In genomic region chr12:12684375-12685106, GRCh38 we compare ENCODE assay signal across 9 cellular contexts. TPM values are rescaled to one million over a fixed set of nuclear protein-coding genes. Genes with fewer than 3 reads are reported as not detected.
DNase-seq lines count a peak whose midpoint lies in the region; ATAC-seq, FAIRE-seq and TF ChIP-seq lines count a peak whose summit lies in the region.
"Had no signal": no experiment of that assay in that cellular context is flagged by ENCODE, and none has a peak within 500 bp of the region (broad histone marks: within the 10 kb centered on the region; RNA-seq: fewer than 3 reads in every experiment).

No MANE protein-coding gene starts in this region.

- no peaks in the 10 kb centered on the region for H3K9me3 Mint-ChIP-seq in CD4-positive, alpha-beta memory T cell
- H3K9me3 Mint-ChIP-seq: IgD-negative memory B cell had no signal

- no peaks in the 10 kb centered on the region for H3K36me3 Mint-ChIP-seq in CD4-positive, alpha-beta memory T cell
- H3K36me3 Mint-ChIP-seq: IgD-negative memory B cell had no signal

- no peaks in the 10 kb centered on the region for H3K9me3 ChIP-seq in liver (ENCODE audit: control insufficient read depth in 4 of 4, low read length in 3 of 4)
- no peaks in the 10 kb centered on the region for H3K9me3 ChIP-seq in CD4-positive, alpha-beta memory T cell (ENCODE audit: control insufficient read depth in 1 of 2, low read length in 2 of 2)

- WGBS in liver = 9% methylated on average over 5 of the region's 5 CpGs

- no peaks in the 10 kb centered on the region for H3K27me3 Mint-ChIP-seq in CD4-positive, alpha-beta memory T cell

- H3K4me3 Mint-ChIP-seq in CD4-positive, alpha-beta memory T cell = no peak overlapping the region
- H3K4me3 Mint-ChIP-seq: IgD-negative memory B cell had no signal

- TF ChIP-seq RAD21 in liver (IDR thresholded peaks at IDR 0.05) = no peak

- no peaks in the 10 kb centered on the region for H3K36me3 ChIP-seq in H7 (replicated peaks; ENCODE audit: control insufficient read depth, insufficient read depth, low read length)
- no peaks in the 10 kb centered on the region for H3K36me3 ChIP-seq in liver (ENCODE audit: control insufficient read depth in 4 of 4, insufficient read depth in 3 of 4, low read depth in 1 of 4, low read length in 3 of 4)
- H3K36me3 ChIP-seq in CD4-positive, alpha-beta memory T cell (ENCODE audit: insufficient read depth, low read length) = no peaks in the 10 kb centered on the region

- peaks cover 0 to 5% (median 0%) of the 10 kb centered on the region in 4 donors for H3K4me1 ChIP-seq in liver (ENCODE audit: control insufficient read depth in 4 of 4, insufficient read depth in 4 of 4, low read length in 3 of 4)
- H3K4me1 ChIP-seq in CD4-positive, alpha-beta memory T cell (ENCODE audit: insufficient read depth, low read length) = peaks cover 5% of the 10 kb centered on the region

- peaks cover 0 to 5% (median 1%) of the 10 kb centered on the region in 4 donors for H3K4me1 Mint-ChIP-seq in CD4-positive, alpha-beta memory T cell

- H3K27me3 ChIP-seq in H7 (ENCODE audit: control insufficient read depth, insufficient read depth, low read length) = peaks cover 19% of the 10 kb centered on the region; the same call in 1 of the 2 replicates
- H3K27me3 ChIP-seq in liver (ENCODE audit: control insufficient read depth in 4 of 4, insufficient read depth in 4 of 4, low read length in 3 of 4) = peaks cover 0 to 2% (median 0%) of the 10 kb centered on the region in 4 donors
- H3K27me3 ChIP-seq in CD4-positive, alpha-beta memory T cell (ENCODE audit: insufficient read depth, low read length) = no peaks in the 10 kb centered on the region

- H3K27ac Mint-ChIP-seq in CD4-positive, alpha-beta memory T cell = peak overlapping the region in 2 of 7 donors; percentile 2 to 25
- H3K27ac Mint-ChIP-seq: IgD-negative memory B cell had no signal

- TF ChIP-seq CTCF in astrocyte of the spinal cord (IDR thresholded peaks at IDR 0.05; ENCODE audit: low read depth, low read length) (no peak), liver (IDR thresholded peaks at IDR 0.05; ENCODE audit: low read depth, low read length, missing input control) (no peak)

- POLR2A ChIA-PET in CD4-positive, alpha-beta memory T cell (lab: Charles Lee; ENCODE audit: partially characterized antibody) = no interaction called here

- H3K27ac ChIP-seq in liver (ENCODE audit: low read depth in 1 of 2, low read length in 2 of 2) = no peak overlapping the region
- H3K27ac ChIP-seq in CD4-positive, alpha-beta memory T cell (ENCODE audit: low read depth, low read length) = no peak overlapping the region

- FAIRE-seq in frontal cortex (lab: Jason Lieb, UNC) = no peak

- peak; percentile 66 for DNase-seq in H7
- DNase-seq in NCI-H2029 treated with DMSO at 0.1 percent for 48 hours (lab: John Stamatoyannopoulos, UW) = peak; percentile 82
- DNase-seq in astrocyte of the spinal cord (ENCODE audit: low read depth, low spot score) = peak; percentile 44
- DNase-seq in frontal cortex (ENCODE audit: low spot score in 2 of 2) = no peak
- no peak for DNase-seq in central memory CD4-positive, alpha-beta T cell
- DNase-seq in CD4-positive, alpha-beta memory T cell = no peak

- H3K4me3 ChIP-seq in H7 (ENCODE audit: insufficient read depth, low read depth, low read length) (peak overlapping the region; percentile 37), astrocyte of the spinal cord (ENCODE audit: low read depth, low read length) (no peak overlapping the region), liver (ENCODE audit: low read depth in 1 of 3, low read length in 3 of 3) (no peak overlapping the region)
- H3K4me3 ChIP-seq in CD4-positive, alpha-beta memory T cell (ENCODE audit: low read length in 2 of 2) = no peak overlapping the region

- ATAC-seq in GM19395 (IDR thresholded peaks at IDR 0.05; ENCODE audit: unreplicated experiment) = no peak

- no peak overlapping the region for H3K9ac ChIP-seq in liver (ENCODE audit: low read depth in 1 of 2, low read length in 2 of 2)

- in situ Hi-C loops in astrocyte of the spinal cord (cut with HindIII; ENCODE audit: low sequenced_read_pairs) = no loop called here

- intact Hi-C loops in CD4-positive, alpha-beta memory T cell (cut with micrococcal nuclease) = no loop called here

- CTCF ChIA-PET in CD4-positive, alpha-beta memory T cell (lab: Charles Lee; ENCODE audit: partially characterized antibody) = no interaction called here

TF ChIP-seq in liver, 16 proteins besides CTCF, POLR2A, EP300 and RAD21:
- peak; percentile 99 for TF ChIP-seq REST (IDR thresholded peaks at IDR 0.05)
- TF ChIP-seq MAX (IDR thresholded peaks at IDR 0.05) = no peak
- TF ChIP-seq FOXA1 (IDR thresholded peaks at IDR 0.05) = no peak
- TF ChIP-seq SP1 (IDR thresholded peaks at IDR 0.05) = no peak
- TF ChIP-seq NR2F2 (IDR thresholded peaks at IDR 0.05) = no peak

RNA-seq across cellular contexts. Expression of gene GPR19, which starts 11.4 kb away (rescaled TPM):
- 4.1 and 5.0 TPM in 2 replicates for total RNA-seq in H7 (2014; rRNA removed; shearing (Covaris generic))
- under 1 TPM in 1 of 2 donors, not detected in 1; 0.89 TPM for total RNA-seq in liver
- under 1 TPM in 1 of 2 donors, not detected in 1; 0.08 TPM for polyA plus RNA-seq in liver
- total RNA-seq in frontal cortex = 32.2 TPM
- 1 to 10 TPM; 3.4 to 4.4 TPM for total RNA-seq in CD4-positive, alpha-beta memory T cell
- 1 to 10 TPM in 1 of 2 donors, under 1 TPM in 1; 0.55 to 1.2 TPM for polyA plus RNA-seq in CD4-positive, alpha-beta memory T cell

RNA-seq across cellular contexts. Expression of gene CDKN1B, which starts 32.6 kb away (rescaled TPM):
- total RNA-seq in H7 (2014; rRNA removed; shearing (Covaris generic)) = 11.7 and 16.8 TPM in 2 replicates
- total RNA-seq in liver (10 to 100 TPM; 24.7 to 67.5 TPM), frontal cortex (151 TPM)
- polyA plus RNA-seq in liver = 10 to 100 TPM in 1 of 2 donors, 1 to 10 TPM in 1; 7.8 to 20.3 TPM
- total RNA-seq in CD4-positive, alpha-beta memory T cell = 100 to 1,000 TPM; 232 to 238 TPM
- 10 to 100 TPM; 12.5 to 14.5 TPM for polyA plus RNA-seq in CD4-positive, alpha-beta memory T cell

Comparison
In these comparisons a context has a peak if more than half of its experiments do, and no peak if none do; other contexts are left out.
1. DNase-seq: peak in H7 (single experiment), NCI-H2029 treated with DMSO at 0.1 percent for 48 hours (single experiment) and astrocyte of the spinal cord (single experiment); none in frontal cortex (0 of 2), central memory CD4-positive, alpha-beta T cell (single experiment) and CD4-positive, alpha-beta memory T cell (0 of 5).